Comparison of ENCODE assay signal across 15 cellular contexts in the genomic region with DNA sequence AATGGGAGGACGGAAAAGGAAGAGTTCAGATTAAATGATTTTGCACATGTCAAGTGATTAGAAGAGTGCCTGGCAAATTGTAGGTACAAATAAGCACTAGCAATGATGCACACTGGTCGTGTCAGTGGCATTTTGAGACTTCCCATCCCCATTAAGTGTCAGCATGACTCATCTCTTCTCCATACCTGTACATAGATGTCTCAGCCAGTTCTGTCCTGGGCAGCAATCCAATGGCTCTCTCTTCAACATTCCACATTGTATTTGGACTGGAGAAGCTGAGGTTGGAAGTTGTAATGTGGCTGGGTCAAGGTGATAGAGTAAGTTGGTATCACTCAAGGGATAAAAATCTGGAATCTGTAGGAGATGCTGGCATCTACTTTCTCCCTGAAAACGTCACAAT.
DNase-seq lines count a peak whose midpoint lies in the region; ATAC-seq, FAIRE-seq and TF ChIP-seq lines count a peak whose summit lies in the region.
"Had no signal": no experiment of that assay in that cellular context is flagged by ENCODE, and none has a peak within 500 bp of the region (broad histone marks: within the 10 kb centered on the region; RNA-seq: fewer than 3 reads in every experiment).

No MANE protein-coding gene starts in this region.

- H3K4me1 ChIP-seq in foreskin keratinocyte: no peaks in the 10 kb centered on the region
- H3K4me1 ChIP-seq: HAP-1 had no signal

- H3K9me3 Mint-ChIP-seq in activated naive CD4-positive, alpha-beta T cell treated with anti-CD3 and anti-CD28 coated beads for 36 hours: no peaks in the 10 kb centered on the region
- H3K9me3 Mint-ChIP-seq: CD8-positive, alpha-beta T cell had no signal

- no peak overlapping the region for H3K4me3 Mint-ChIP-seq in activated naive CD4-positive, alpha-beta T cell treated with anti-CD3 and anti-CD28 coated beads for 36 hours
- H3K4me3 Mint-ChIP-seq: B cell; CD8-positive, alpha-beta T cell had no signal

- peak; percentile 85 for FAIRE-seq in bronchial epithelial cell (lab: Jason Lieb, UNC)
- no peak for FAIRE-seq in urothelium cell line (lab: Jason Lieb, UNC)
- FAIRE-seq: GM12891 had no signal

- intact Hi-C loops in activated naive CD4-positive, alpha-beta T cell treated with anti-CD3 and anti-CD28 coated beads for 36 hours (cut with micrococcal nuclease): no loop called here

- H3K27ac ChIP-seq in RWPE1 (no peak overlapping the region), foreskin keratinocyte (no peak overlapping the region)
- H3K27ac ChIP-seq: BLaER1 treated with 17β-estradiol and CSF1 and Interleukin-3, amounts not matched to agents 10 nM and 100 nM; GM23248 had no signal

- TF ChIP-seq CTCF in RWPE1 (conservative IDR thresholded peaks at IDR 0.05; ENCODE audit: low read depth) (no peak), bronchial epithelial cell (IDR thresholded peaks at IDR 0.05; ENCODE audit: insufficient read depth, low read length, severe bottlenecking) (no peak), foreskin keratinocyte (conservative IDR thresholded peaks at IDR 0.05) (no peak)

- H3K36me3 ChIP-seq in bronchial epithelial cell (ENCODE audit: control insufficient read depth, insufficient read depth, low read length): no peaks in the 10 kb centered on the region
- H3K36me3 ChIP-seq: BLaER1 treated with 17β-estradiol and CSF1 and Interleukin-3, amounts not matched to agents 10 nM and 100 nM; HAP-1 had no signal

- H3K36me3 Mint-ChIP-seq in activated naive CD4-positive, alpha-beta T cell treated with anti-CD3 and anti-CD28 coated beads for 36 hours (ENCODE audit: low read depth): no peaks in the 10 kb centered on the region
- H3K36me3 Mint-ChIP-seq: CD8-positive, alpha-beta T cell had no signal

- peaks cover 5% of the 10 kb centered on the region for H3K4me1 Mint-ChIP-seq in activated naive CD4-positive, alpha-beta T cell treated with anti-CD3 and anti-CD28 coated beads for 36 hours (ENCODE audit: low read depth)
- H3K4me1 Mint-ChIP-seq: B cell had no signal

- no peaks in the 10 kb centered on the region for H3K27me3 ChIP-seq in bronchial epithelial cell (ENCODE audit: control insufficient read depth, insufficient read depth, low read length)
- peaks cover 3% of the 10 kb centered on the region for H3K27me3 ChIP-seq in foreskin keratinocyte
- H3K27me3 ChIP-seq: BLaER1 treated with 17β-estradiol and CSF1 and Interleukin-3, amounts not matched to agents 10 nM and 100 nM had no signal

- CTCF ChIA-PET in RWPE1 (lab: Yijun Ruan, JAX): no interaction called here
- CTCF ChIA-PET in activated naive CD4-positive, alpha-beta T cell treated with anti-CD3 and anti-CD28 coated beads for 36 hours (lab: Charles Lee): no interaction called here

- no peaks in the 10 kb centered on the region for H3K27me3 Mint-ChIP-seq in activated naive CD4-positive, alpha-beta T cell treated with anti-CD3 and anti-CD28 coated beads for 36 hours (ENCODE audit: low read depth)
- H3K27me3 Mint-ChIP-seq: B cell had no signal

- POLR2A ChIA-PET in RWPE1 (lab: Yijun Ruan, JAX; ENCODE audit: low non-redundant PET): no interaction called here

- no peak overlapping the region for H3K4me3 ChIP-seq in bronchial epithelial cell (ENCODE audit: low read depth, low read length)
- H3K4me3 ChIP-seq: BLaER1 treated with 17β-estradiol and CSF1 and Interleukin-3, amounts not matched to agents 10 nM and 100 nM; GM23248; HAP-1 had no signal

- ATAC-seq in foreskin keratinocyte (peak; percentile 76), HG03139 (IDR thresholded peaks at IDR 0.05; ENCODE audit: unreplicated experiment) (no peak)
- ATAC-seq: CD8-positive, alpha-beta T cell had no signal

- DNase-seq in RWPE1 (ENCODE audit: low spot score) (peak; percentile 26), bronchial epithelial cell (ENCODE audit: low read depth) (peak; percentile 25), foreskin keratinocyte (peak in 1 of 2 donors; percentile 30), urothelium cell line (ENCODE audit: low spot score) (peak; percentile 6)
- DNase-seq in activated naive CD4-positive, alpha-beta T cell treated with anti-CD3 and anti-CD28 coated beads for 36 hours: no peak
- no peak for DNase-seq in activated naive CD4-positive, alpha-beta T cell (lab: John Stamatoyannopoulos, UW)
- DNase-seq: Calu3; CD8-positive, alpha-beta T cell; DMS79 treated with DMSO at 0.1 percent for 48 hours; GM23248 had no signal

- H3K27ac Mint-ChIP-seq in activated naive CD4-positive, alpha-beta T cell treated with anti-CD3 and anti-CD28 coated beads for 36 hours: no peak overlapping the region
- H3K27ac Mint-ChIP-seq: B cell; CD8-positive, alpha-beta T cell had no signal

Comparison
In these comparisons a context has a peak if more than half of its experiments do, and no peak if none do; other contexts are left out.
1. DNase-seq: peak in RWPE1 (single experiment), bronchial epithelial cell (single experiment) and urothelium cell line (single experiment); none in activated naive CD4-positive, alpha-beta T cell treated with anti-CD3 and anti-CD28 coated beads for 36 hours (single experiment) and activated naive CD4-positive, alpha-beta T cell (0 of 4).